In genomic region chr1:229749992-229750391, GRCh38 we compare ENCODE assay signal across 20 cellular contexts.
"Had no signal": no experiment of that assay in that cellular context is flagged by ENCODE, and none has a peak within 500 bp of the region (broad histone marks: within the 10 kb centered on the region; RNA-seq: fewer than 3 reads in every experiment).

No MANE protein-coding gene starts in this region.

- H3K27ac ChIP-seq: colonic mucosa, esophagus muscularis mucosa, foreskin keratinocyte, gastroesophageal sphincter, heart left ventricle, hepatocyte, left lung, lower lobe of right lung had no signal

- H3K79me2 ChIP-seq: hepatocyte had no signal

- ATAC-seq: foreskin keratinocyte, gastroesophageal sphincter, left cardiac atrium, left lung, left ventricle myocardium superior, lower lobe of right lung had no signal

- H3K27me3 ChIP-seq: colonic mucosa, esophagus muscularis mucosa, gastroesophageal sphincter, heart left ventricle, hepatocyte, left lung had no signal

- H3K36me3 ChIP-seq: colonic mucosa, esophagus muscularis mucosa, gastroesophageal sphincter, heart left ventricle, left lung, lower lobe of right lung had no signal

- H2AFZ ChIP-seq: hepatocyte had no signal

- H3K27ac Mint-ChIP-seq: dendritic cell treated with granulocyte-macrophage colony-stimulating factor and Interleukin-4, amounts not matched to agents 40 ng/mL and 50 ng/mL, for 4 days; immature natural killer cell; memory B cell had no signal

- H3K4me3 Mint-ChIP-seq: dendritic cell treated with granulocyte-macrophage colony-stimulating factor and Interleukin-4, amounts not matched to agents 40 ng/mL and 50 ng/mL, for 4 days; immature natural killer cell; memory B cell had no signal

- H3K9me3 Mint-ChIP-seq: dendritic cell treated with granulocyte-macrophage colony-stimulating factor and Interleukin-4, amounts not matched to agents 40 ng/mL and 50 ng/mL, for 4 days; memory B cell had no signal

- H3K4me2 ChIP-seq: hepatocyte had no signal

- DNase-seq: colonic mucosa; cortex of kidney; effector CD8-positive, alpha-beta T cell; foreskin keratinocyte; heart left ventricle; hypothalamus; immature natural killer cell; islet precursor cell; left cardiac atrium; left lung; left ventricle myocardium superior; lower lobe of right lung; mesendoderm; midbrain had no signal

- FAIRE-seq: endothelial cell of umbilical vein had no signal

- H3K4me3 ChIP-seq: colonic mucosa, esophagus muscularis mucosa, gastroesophageal sphincter, heart left ventricle, hepatocyte, left lung, lower lobe of right lung had no signal

- H3K9me3 ChIP-seq: colonic mucosa, esophagus muscularis mucosa, gastroesophageal sphincter, heart left ventricle, left lung, lower lobe of right lung had no signal

- H3K4me1 ChIP-seq: colonic mucosa, esophagus muscularis mucosa, foreskin keratinocyte, gastroesophageal sphincter, left lung, lower lobe of right lung had no signal

- H3K27me3 Mint-ChIP-seq: dendritic cell treated with granulocyte-macrophage colony-stimulating factor and Interleukin-4, amounts not matched to agents 40 ng/mL and 50 ng/mL, for 4 days had no signal
